In the genomic region with DNA sequence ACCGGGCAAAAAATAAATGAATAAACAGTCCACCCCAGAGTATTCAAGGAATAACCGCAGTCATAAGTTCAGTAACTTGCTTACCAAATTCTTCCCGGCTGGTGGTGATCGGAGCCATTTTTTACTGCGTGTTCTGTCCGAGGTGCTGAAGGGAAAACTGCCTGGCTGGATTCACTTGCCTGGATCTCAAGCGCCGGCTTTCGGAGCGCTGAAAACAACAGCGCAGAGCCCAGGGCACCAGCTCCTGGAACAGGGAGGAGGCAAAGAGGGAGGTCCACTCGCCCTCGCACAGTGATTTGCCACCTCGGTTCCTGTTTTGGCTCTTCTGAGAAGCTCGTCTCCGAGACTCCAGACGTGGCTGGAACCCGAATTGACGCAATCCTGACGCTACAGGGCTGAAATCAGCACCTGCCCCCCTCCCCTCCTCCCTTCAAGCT, we compare ENCODE assay signal across 9 cellular contexts. TPM values are rescaled to one million over a fixed set of nuclear protein-coding genes. Genes with fewer than 3 reads are reported as not detected.
DNase-seq lines count a peak whose midpoint lies in the region; ATAC-seq and TF ChIP-seq lines count a peak whose summit lies in the region.
"Had no signal": no experiment of that assay in that cellular context is flagged by ENCODE, and none has a peak within 500 bp of the region (broad histone marks: within the 10 kb centered on the region; RNA-seq: fewer than 3 reads in every experiment).

A gene with protein sequence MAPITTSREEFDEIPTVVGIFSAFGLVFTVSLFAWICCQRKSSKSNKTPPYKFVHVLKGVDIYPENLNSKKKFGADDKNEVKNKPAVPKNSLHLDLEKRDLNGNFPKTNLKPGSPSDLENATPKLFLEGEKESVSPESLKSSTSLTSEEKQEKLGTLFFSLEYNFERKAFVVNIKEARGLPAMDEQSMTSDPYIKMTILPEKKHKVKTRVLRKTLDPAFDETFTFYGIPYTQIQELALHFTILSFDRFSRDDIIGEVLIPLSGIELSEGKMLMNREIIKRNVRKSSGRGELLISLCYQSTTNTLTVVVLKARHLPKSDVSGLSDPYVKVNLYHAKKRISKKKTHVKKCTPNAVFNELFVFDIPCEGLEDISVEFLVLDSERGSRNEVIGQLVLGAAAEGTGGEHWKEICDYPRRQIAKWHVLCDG (minus strand): TSS at position 327 of the 437 bp plus-strand sequence. CDS start 209 bp downstream, at position 118.

- H3K4me1 Mint-ChIP-seq in MCF 10A (ENCODE audit: insufficient read depth, unreplicated experiment): no peaks in the 10 kb centered on the region
- H3K4me1 Mint-ChIP-seq in activated T-helper 17 cell treated with anti-CD3 and anti-CD28 coated beads, Interleukin-2, amount 50 U/mL, for 72 hours: no peaks in the 10 kb centered on the region

- H3K27ac ChIP-seq in breast epithelium (no peak within 1 kb of the TSS), SK-N-MC (no peak within 1 kb of the TSS), left ventricle myocardium inferior (replicated peaks) (no peak within 1 kb of the TSS), prostate gland (no peak within 1 kb of the TSS)
- H3K27ac ChIP-seq: SJSA1 had no signal

- H3K4me3 ChIP-seq in breast epithelium (no peak within 1 kb of the TSS), SK-N-MC (peak within 1 kb of the TSS; percentile 64), left ventricle myocardium inferior (no peak within 1 kb of the TSS), prostate gland (no peak within 1 kb of the TSS)
- H3K4me3 ChIP-seq: SJSA1 had no signal

- TF ChIP-seq POLR2A in breast epithelium (IDR thresholded peaks at IDR 0.05) (no peak), prostate gland (IDR thresholded peaks at IDR 0.05) (no peak)

- H3K4me3 Mint-ChIP-seq in MCF 10A (ENCODE audit: unreplicated experiment): no peak within 1 kb of the TSS
- no peak within 1 kb of the TSS for H3K4me3 Mint-ChIP-seq in activated T-helper 17 cell treated with anti-CD3 and anti-CD28 coated beads, Interleukin-2, amount 50 U/mL, for 72 hours

- H3K27me3 Mint-ChIP-seq in MCF 10A (ENCODE audit: insufficient read depth, unreplicated experiment): peaks cover 73% of the 10 kb centered on the region
- peaks cover 13% of the 10 kb centered on the region for H3K27me3 Mint-ChIP-seq in activated T-helper 17 cell treated with anti-CD3 and anti-CD28 coated beads, Interleukin-2, amount 50 U/mL, for 72 hours

- H3K27me3 ChIP-seq in breast epithelium (peaks cover 0 to 6% of the 10 kb centered on the region in 2 donors), left ventricle myocardium inferior (ENCODE audit: low read depth) (peaks cover 41% of the 10 kb centered on the region), prostate gland (replicated peaks; ENCODE audit: insufficient read depth) (no peaks in the 10 kb centered on the region)

- POLR2A ChIA-PET in MCF 10A (lab: Yijun Ruan, JAX): interaction anchor here (0.7 kb wide), 1 partner anchor 136 kb away, joined by 3 read pairs; no protein-coding TSS in a partner anchor

- DNase-seq in MCF 10A (ENCODE audit: unreplicated experiment) (peak; percentile 56), breast epithelium (ENCODE audit: low spot score in 2 of 2) (no peak), SK-N-MC (ENCODE audit: low read depth, low spot score) (peak; percentile 35), left ventricle myocardium inferior (peak; percentile 26), prostate gland (ENCODE audit: low spot score) (peak; percentile 40), GM13977 (ENCODE audit: low spot score) (no peak)
- no peak for DNase-seq in activated CD4-positive, alpha-beta T cell treated with anti-CD3 and anti-CD28 coated beads, Interleukin-2, amount 50 U/mL, for 4 hours

- no peak for ATAC-seq in activated T-helper 17 cell treated with anti-CD3 and anti-CD28 coated beads, Interleukin-2, amount 50 U/mL, for 72 hours (replicated peaks)

- H3K36me3 ChIP-seq in breast epithelium (no peaks in the 10 kb centered on the region), SK-N-MC (ENCODE audit: insufficient read depth, low read length) (no peaks in the 10 kb centered on the region), left ventricle myocardium inferior (no peaks in the 10 kb centered on the region), prostate gland (no peaks in the 10 kb centered on the region)
- H3K36me3 ChIP-seq: SJSA1 had no signal

- intact Hi-C loops in MCF 10A (cut with micrococcal nuclease): loop anchor here (2.0 kb wide), 1 partner anchor 120 kb away; no protein-coding TSS in a partner anchor
- intact Hi-C loops in breast epithelium (cut with DNase I; ENCODE audit: low total_unique reads): no loop called here
- intact Hi-C loops in left ventricle myocardium inferior (cut with micrococcal nuclease): loop anchor here (10.0 kb wide), 2 partner anchors 682 to 1162 kb away; no protein-coding TSS in a partner anchor
- intact Hi-C loops in prostate gland (cut with DNase I): no loop called here

- H3K9me3 ChIP-seq in breast epithelium: no peaks in the 10 kb centered on the region
- H3K9me3 ChIP-seq in SK-N-MC (ENCODE audit: low read depth, low read length): no peaks in the 10 kb centered on the region
- no peaks in the 10 kb centered on the region for H3K9me3 ChIP-seq in left ventricle myocardium inferior (replicated peaks)
- H3K9me3 ChIP-seq in prostate gland: no peaks in the 10 kb centered on the region
- H3K9me3 ChIP-seq: SJSA1 had no signal

- no peaks in the 10 kb centered on the region for H3K4me1 ChIP-seq in breast epithelium
- no peaks in the 10 kb centered on the region for H3K4me1 ChIP-seq in left ventricle myocardium inferior
- H3K4me1 ChIP-seq in prostate gland (replicated peaks): no peaks in the 10 kb centered on the region
- H3K4me1 ChIP-seq: SJSA1 had no signal

- H3K27ac Mint-ChIP-seq in MCF 10A (ENCODE audit: low read depth, unreplicated experiment): no peak within 1 kb of the TSS
- H3K27ac Mint-ChIP-seq in activated T-helper 17 cell treated with anti-CD3 and anti-CD28 coated beads, Interleukin-2, amount 50 U/mL, for 72 hours: no peak within 1 kb of the TSS

- no peak within 1 kb of the TSS for H3K9ac ChIP-seq in SK-N-MC (ENCODE audit: insufficient read length)

- in situ Hi-C loops in GM13977 (cut with MboI; ENCODE audit: low pct_unique_long_range_greater_than_20kb, low sequenced_read_pairs, unreplicated experiment): no loop called here

- no peaks in the 10 kb centered on the region for H3K36me3 Mint-ChIP-seq in MCF 10A (ENCODE audit: insufficient read depth, unreplicated experiment)
- H3K36me3 Mint-ChIP-seq in activated T-helper 17 cell treated with anti-CD3 and anti-CD28 coated beads, Interleukin-2, amount 50 U/mL, for 72 hours (ENCODE audit: low read depth): no peaks in the 10 kb centered on the region

- WGBS in prostate gland: 2% methylated on average over 14 of the region's 20 CpGs

- BruUV-seq in MCF 10A (replicated peaks; lab: Mats Ljungman, UMichigan): no TSS peak

- TF ChIP-seq CTCF in MCF 10A (IDR thresholded peaks at IDR 0.05; ENCODE audit: unreplicated experiment) (no peak), breast epithelium (IDR thresholded peaks at IDR 0.05) (no peak), left ventricle myocardium inferior (IDR thresholded peaks at IDR 0.05; ENCODE audit: borderline replicate concordance) (no peak), prostate gland (IDR thresholded peaks at IDR 0.05) (no peak), GM13977 (IDR thresholded peaks at IDR 0.05; ENCODE audit: extremely low read depth, insufficient read depth, missing control alignments) (no peak)

- CTCF ChIA-PET in MCF 10A (lab: Yijun Ruan, JAX): interaction anchor here (1.5 to 1.8 kb wide), 2 partner anchors 978 to 1163 kb away, joined by 3 to 10 read pairs; no protein-coding TSS in a partner anchor

- no peaks in the 10 kb centered on the region for H3K9me3 Mint-ChIP-seq in MCF 10A (ENCODE audit: unreplicated experiment)
- H3K9me3 Mint-ChIP-seq in activated T-helper 17 cell treated with anti-CD3 and anti-CD28 coated beads, Interleukin-2, amount 50 U/mL, for 72 hours: no peaks in the 10 kb centered on the region

RNA-seq across cellular contexts. Expression of the gene that starts here (rescaled TPM):
- not detected in 2 replicates for total RNA-seq in MCF 10A (2022)
- 1 to 10 TPM in 1 of 3 donors, not detected in 2; 2.9 TPM for total RNA-seq in breast epithelium
- not detected for total RNA-seq in left ventricle myocardium inferior
- under 1 TPM in 1 of 2 donors, not detected in 1; 0.14 TPM for total RNA-seq in prostate gland
- not detected for total RNA-seq in activated T-helper 17 cell treated with anti-CD3 and anti-CD28 coated beads, Interleukin-2, amount 50 U/mL, for 72 hours
- total RNA-seq: SJSA1 had no signal

Comparison
In these comparisons a context has a peak if more than half of its experiments do, and no peak if none do; other contexts are left out.
1. intact Hi-C loops: an anchor here in MCF 10A (2.0 kb wide) and left ventricle myocardium inferior (10.0 kb wide); none called in breast epithelium and prostate gland.
2. Peak in DNase-seq in MCF 10A; RNA of the gene not detected or under 1 TPM.
3. Peak in DNase-seq in left ventricle myocardium inferior; RNA of the gene not detected or under 1 TPM.
4. Peak in DNase-seq in prostate gland; RNA of the gene not detected or under 1 TPM.